In the genomic region with DNA sequence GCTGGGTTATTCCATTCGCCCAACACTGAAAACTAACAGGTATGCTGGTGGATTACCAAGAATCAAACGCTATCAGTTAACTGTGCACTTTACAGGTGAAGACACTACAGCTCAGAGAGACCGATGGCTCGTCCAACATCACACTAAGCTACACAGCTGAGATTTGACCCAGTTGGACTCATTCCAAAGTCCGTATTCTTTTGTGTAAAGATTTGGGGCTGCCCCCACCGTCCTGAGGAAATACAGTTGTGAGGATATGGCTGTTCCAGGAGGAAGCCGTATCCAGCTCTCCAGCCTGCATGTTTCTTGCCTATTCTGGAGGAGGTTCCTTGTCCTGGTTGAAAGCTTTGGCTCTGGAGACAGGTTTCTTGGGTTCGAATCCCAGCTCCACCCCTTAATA, we compare ENCODE assay signal across 27 cellular contexts. TPM values are rescaled to one million over a fixed set of nuclear protein-coding genes. Genes with fewer than 3 reads are reported as not detected.
"Had no signal": no experiment of that assay in that cellular context is flagged by ENCODE, and none has a peak within 500 bp of the region (broad histone marks: within the 10 kb centered on the region; RNA-seq: fewer than 3 reads in every experiment).

No MANE protein-coding gene starts in this region.

- ATAC-seq: Panc1, PC-3 had no signal

- H3K4me2 ChIP-seq: SK-N-SH had no signal

- H3K27me3 Mint-ChIP-seq: IgD-negative memory B cell had no signal

- H3K9ac ChIP-seq: SK-N-SH had no signal

- DNase-seq: KBM-7; MV-4-11; NCI-H1048; NCI-H1105; NCI-H1417; NCI-H1436 treated with DMSO at 0.1 percent for 48 hours; NCI-H1694; NCI-H187 treated with DMSO at 0.1 percent for 48 hours; NCI-H2029 treated with DMSO at 0.1 percent for 48 hours; NCI-H2171; NCI-H345; NCI-H524; NCI-H526 treated with DMSO at 0.1 percent for 48 hours; NCI-H748 treated with DMSO at 0.1 percent for 48 hours; NK-92 treated with Interleukin-12 subunit alpha and Interleukin-12 subunit beta, amount 100 ng/mL, for 24 hours; PC-3; SHP77; SK-N-SH; SW 1271 had no signal

- H3K9me3 ChIP-seq: SK-N-SH had no signal

- H3K27ac ChIP-seq: RWPE1 had no signal

- H3K9me3 Mint-ChIP-seq: IgD-negative memory B cell had no signal

RNA-seq across cellular contexts. Expression of gene EDDM13, which starts 37.9 kb away (rescaled TPM):
- total RNA-seq: LHCN-M2, MCF 10A, NCI-H460, OCI-LY7, PC-3, SK-MEL-5 had no signal
- polyA plus RNA-seq: IgD-negative memory B cell, SK-N-SH had no signal
